In the genomic region with DNA sequence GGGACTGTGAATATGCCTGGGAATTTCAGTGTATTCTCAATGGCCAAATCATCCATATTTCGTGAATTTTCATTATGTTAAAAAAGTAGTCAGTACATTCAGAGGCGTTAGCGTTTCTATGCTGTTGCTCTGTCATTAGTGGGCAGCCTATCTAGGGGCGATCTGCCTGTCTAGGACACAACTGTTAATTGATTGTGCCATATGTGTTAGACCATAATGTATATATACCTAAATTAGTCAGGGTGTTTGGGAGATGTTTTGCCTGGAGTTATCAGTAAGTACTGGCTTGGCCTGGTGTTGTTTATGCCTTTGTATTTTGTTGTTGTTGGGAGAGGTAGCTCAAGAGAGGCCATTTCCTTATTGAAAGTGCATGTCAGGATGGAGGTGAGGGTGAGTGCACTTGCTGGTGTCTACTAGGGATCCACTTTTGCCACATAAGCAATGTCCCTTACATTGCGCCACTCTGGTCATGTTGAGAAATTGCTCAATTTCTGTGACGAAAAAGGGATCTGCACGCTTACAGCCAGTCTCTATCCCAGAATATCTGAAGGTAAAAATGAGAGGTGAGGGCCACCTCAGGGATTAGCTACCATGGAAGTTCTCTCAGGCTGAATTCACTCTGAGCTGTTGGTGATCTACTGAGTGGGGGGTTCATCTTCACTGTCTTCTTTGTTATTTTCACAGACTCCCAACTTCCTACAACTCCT, we compare ENCODE assay signal across 9 cellular contexts.
A peak's percentile ranks its signal among the peaks of the same experiment; 100 is the strongest.
DNase-seq lines count a peak whose midpoint lies in the region; ATAC-seq and TF ChIP-seq lines count a peak whose summit lies in the region.
"Had no signal": no experiment of that assay in that cellular context is flagged by ENCODE, and none has a peak within 500 bp of the region (broad histone marks: within the 10 kb centered on the region; RNA-seq: fewer than 3 reads in every experiment).

No MANE protein-coding gene starts in this region.

- no peaks in the 10 kb centered on the region for H3K9me2 ChIP-seq in MM.1S (replicated peaks; ENCODE audit: insufficient read depth, low read length)

- H3K36me3 ChIP-seq in GM06990 (ENCODE audit: control insufficient read depth, insufficient read depth, low read length), result no peaks in the 10 kb centered on the region
- no peaks in the 10 kb centered on the region for H3K36me3 ChIP-seq in MM.1S (replicated peaks; ENCODE audit: insufficient read depth, low read length)
- H3K36me3 ChIP-seq in heart left ventricle, result no peaks in the 10 kb centered on the region
- no peaks in the 10 kb centered on the region for H3K36me3 ChIP-seq in endodermal cell (ENCODE audit: control insufficient read depth, insufficient read depth, low read length)

- no peaks in the 10 kb centered on the region for H3K79me2 ChIP-seq in MM.1S (ENCODE audit: low read length)

- H3K27ac ChIP-seq in MM.1S (ENCODE audit: low read length), result peak overlapping the region; percentile 88
- H3K27ac ChIP-seq in heart left ventricle, result peak overlapping the region in 4 of 12 donors; percentile 36 to 91 (median 54)
- H3K27ac ChIP-seq in endodermal cell (ENCODE audit: low read depth, low read length), result no peak overlapping the region

- no peaks in the 10 kb centered on the region for H4K20me1 ChIP-seq in MM.1S (ENCODE audit: insufficient read depth, low read length)

- H2AFZ ChIP-seq in MM.1S (ENCODE audit: low read length), result peak overlapping the region; percentile 74

- TF ChIP-seq POLR2A in heart left ventricle (IDR thresholded peaks at IDR 0.05), result no peak

- no peak for DNase-seq in GM06990 (ENCODE audit: extremely low read depth, insufficient read length)
- peak; percentile 65 for DNase-seq in MM.1S
- DNase-seq in heart left ventricle, result no peak
- DNase-seq in endodermal cell, result no peak
- no peak for DNase-seq in GM03348 (ENCODE audit: low spot score)
- DNase-seq in NCI-H1105 (lab: John Stamatoyannopoulos, UW), result no peak
- DNase-seq in NCI-H345 treated with DMSO at 0.1 percent for 48 hours (lab: John Stamatoyannopoulos, UW; ENCODE audit: unreplicated experiment), result no peak

- H3K36me3 Mint-ChIP-seq in endodermal cell (ENCODE audit: low read depth), result no peaks in the 10 kb centered on the region

- peaks cover 31% of the 10 kb centered on the region for H3F3A ChIP-seq in MM.1S (ENCODE audit: insufficient read depth, low read length)

- H3K9ac ChIP-seq in MM.1S (ENCODE audit: low read length) (peak overlapping the region; percentile 56), endodermal cell (ENCODE audit: extremely low read depth, low read length, poor library complexity, severe bottlenecking) (no peak overlapping the region)

- 91 to 93% (median 92%) methylated on average over 7 of the region's 7 CpGs for WGBS in heart left ventricle, 4 donors
- WGBS in endodermal cell (ENCODE audit: insufficient coverage in 1 of 2, insufficient read length in 1 of 2), 2 experiments, result 94 to 97% methylated on average over 4 to 7 of the region's 7 CpGs

- H3K4me3 ChIP-seq in GM06990 (replicated peaks; ENCODE audit: low read depth, low read length), result peak overlapping the region; percentile 30
- peak overlapping the region; percentile 56 for H3K4me3 ChIP-seq in MM.1S (ENCODE audit: low read length)
- H3K4me3 ChIP-seq in heart left ventricle, result peak overlapping the region in 4 of 12 donors; percentile 1 to 36 (median 5)
- no peak overlapping the region for H3K4me3 ChIP-seq in endodermal cell (ENCODE audit: low read length)

- H3K9me3 ChIP-seq in MM.1S (replicated peaks; ENCODE audit: insufficient read depth, low read length) (no peaks in the 10 kb centered on the region), heart left ventricle (no peaks in the 10 kb centered on the region), endodermal cell (ENCODE audit: control insufficient read depth, low read length) (no peaks in the 10 kb centered on the region)

- H3K4me3 Mint-ChIP-seq in endodermal cell, result no peak overlapping the region
- H3K4me3 Mint-ChIP-seq: nephron had no signal

- no peak for TF ChIP-seq CTCF in GM06990 (IDR thresholded peaks at IDR 0.05; ENCODE audit: insufficient read depth, low read length, poor library complexity, severe bottlenecking)
- TF ChIP-seq CTCF in MM.1S (IDR thresholded peaks at IDR 0.05; ENCODE audit: low read length), result peak; percentile 28
- TF ChIP-seq CTCF in heart left ventricle (IDR thresholded peaks at IDR 0.05), result no peak
- TF ChIP-seq CTCF in endodermal cell (conservative IDR thresholded peaks at IDR 0.05), result no peak

- peaks cover 37% of the 10 kb centered on the region for H3K4me1 ChIP-seq in MM.1S (ENCODE audit: low read length)
- H3K4me1 ChIP-seq in heart left ventricle, result peaks cover 0 to 39% (median 0%) of the 10 kb centered on the region in 12 donors
- no peaks in the 10 kb centered on the region for H3K4me1 ChIP-seq in endodermal cell (ENCODE audit: control insufficient read depth, insufficient read depth, low read length)

- H3K27me3 Mint-ChIP-seq in endodermal cell (ENCODE audit: insufficient read depth), result peaks cover 3% of the 10 kb centered on the region

- H3K4me1 Mint-ChIP-seq in endodermal cell, result no peaks in the 10 kb centered on the region

- intact Hi-C loops in heart left ventricle (cut with DNase I), result loop anchor here in 2 of 10 donors (10.0 kb wide), 1 partner anchor 125 kb away; the partner anchor contains the start of gene ST8SIA4 (in 2 of the 2)

- peak; percentile 36 for ATAC-seq in GM21576 (IDR thresholded peaks at IDR 0.05; ENCODE audit: unreplicated experiment)
- peak in 3 of 4 donors; percentile 50 to 75 (median 72) for ATAC-seq in heart left ventricle

- H3K4me2 ChIP-seq in MM.1S (ENCODE audit: low read depth, low read length), result peak overlapping the region; percentile 88

- peaks cover 20% of the 10 kb centered on the region for H3K9me3 Mint-ChIP-seq in endodermal cell

- H3K27me3 ChIP-seq in GM06990 (replicated peaks; ENCODE audit: control insufficient read depth, insufficient read depth, low read length) (no peaks in the 10 kb centered on the region), MM.1S (replicated peaks; ENCODE audit: insufficient read depth, low read length) (no peaks in the 10 kb centered on the region), heart left ventricle (no peaks in the 10 kb centered on the region), endodermal cell (ENCODE audit: control insufficient read depth, insufficient read depth, low read length, poor library complexity, severe bottlenecking) (no peaks in the 10 kb centered on the region)

- no peak overlapping the region for H3K27ac Mint-ChIP-seq in endodermal cell
- H3K27ac Mint-ChIP-seq: nephron had no signal
